17 cellular contexts compared by ENCODE assay signal in the genomic region with DNA sequence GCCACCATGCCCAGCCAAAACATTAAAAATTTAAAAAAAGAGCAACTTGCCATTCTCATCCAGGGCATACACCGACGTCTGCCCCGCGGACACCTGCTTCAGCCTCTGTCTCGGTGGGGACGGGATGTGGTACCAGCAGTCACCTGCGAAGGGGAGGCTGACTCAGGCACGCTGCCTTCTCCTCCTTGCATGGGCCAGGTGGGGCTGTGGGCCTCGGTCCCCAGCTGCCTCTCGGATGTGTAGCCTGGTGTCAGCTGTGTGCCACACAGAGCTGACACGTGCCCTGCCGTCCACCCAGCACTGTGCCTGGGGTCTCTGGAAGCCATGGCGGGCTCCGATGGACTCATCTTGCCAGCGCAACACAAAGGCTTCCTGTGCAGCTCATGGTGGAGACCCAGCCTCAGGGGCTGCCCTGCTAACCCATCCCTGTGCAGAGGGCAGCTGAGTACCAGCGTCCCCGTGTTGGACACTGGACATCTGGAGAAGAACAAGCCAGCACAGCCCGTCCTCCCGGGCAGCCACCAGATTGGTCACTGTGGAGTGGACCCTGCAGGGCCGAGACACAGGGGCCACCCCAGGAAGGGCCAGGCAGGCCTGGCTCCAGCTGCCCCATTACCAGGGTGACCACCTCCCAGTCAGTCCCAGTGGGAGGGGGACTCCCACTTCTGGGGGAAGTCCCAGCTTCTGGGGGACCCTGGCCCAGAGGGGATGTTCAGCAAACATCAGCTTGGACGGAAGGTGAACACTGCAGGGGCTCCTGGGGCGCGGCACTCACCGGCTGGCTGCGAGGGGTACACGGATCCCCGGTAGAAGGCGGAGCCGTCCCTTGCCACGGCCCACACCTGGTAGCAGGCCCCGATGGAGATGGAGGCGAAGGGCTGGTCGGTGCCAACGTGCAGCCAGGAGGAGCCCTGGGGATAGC. TPM values are rescaled to one million over a fixed set of nuclear protein-coding genes. Genes with fewer than 3 reads are reported as not detected.
"Had no signal": no experiment of that assay in that cellular context is flagged by ENCODE, and none has a peak within 500 bp of the region (broad histone marks: within the 10 kb centered on the region; RNA-seq: fewer than 3 reads in every experiment).

No MANE protein-coding gene starts in this region.

- H3K4me1 Mint-ChIP-seq: endodermal cell had no signal

- H3K4me3 Mint-ChIP-seq: activated CD4-positive, alpha-beta T cell treated with anti-CD3 and anti-CD28 coated beads, Interleukin-2, amount 10 ng/mL, durations not matched to agents 24 days and 14 days; endodermal cell; neural crest cell; T-helper 2 cell treated with Interferon-gamma antibody and Interleukin-4, amounts not matched to agents 5 μg/mL and 100 μg/mL, for 36 hours; type B pancreatic cell had no signal

- H3K9me3 Mint-ChIP-seq: activated CD4-positive, alpha-beta T cell treated with anti-CD3 and anti-CD28 coated beads, Interleukin-2, amount 10 ng/mL, durations not matched to agents 24 days and 14 days; endodermal cell; neural crest cell; T-helper 2 cell treated with Interferon-gamma antibody and Interleukin-4, amounts not matched to agents 5 μg/mL and 100 μg/mL, for 36 hours; type B pancreatic cell had no signal

- H3K27ac ChIP-seq: dorsolateral prefrontal cortex, ovary had no signal

- H3K4me3 ChIP-seq: dorsolateral prefrontal cortex, ovary had no signal

- H3K9me3 ChIP-seq: ovary had no signal

- H3K27me3 ChIP-seq: dorsolateral prefrontal cortex, ovary had no signal

- H3K27ac Mint-ChIP-seq: activated CD4-positive, alpha-beta T cell treated with anti-CD3 and anti-CD28 coated beads, Interleukin-2, amount 10 ng/mL, durations not matched to agents 24 days and 14 days; endodermal cell; T-helper 2 cell treated with Interferon-gamma antibody and Interleukin-4, amounts not matched to agents 5 μg/mL and 100 μg/mL, for 36 hours; type B pancreatic cell had no signal

- H3K27me3 Mint-ChIP-seq: activated CD4-positive, alpha-beta T cell treated with anti-CD3 and anti-CD28 coated beads, Interleukin-2, amount 10 ng/mL, durations not matched to agents 24 days and 14 days; type B pancreatic cell had no signal

- DNase-seq: activated CD4-positive, alpha-beta T cell treated with anti-CD3 and anti-CD28 coated beads, Interleukin-2, amount 10 ng/mL, durations not matched to agents 24 days and 14 days; activated CD4-positive, CD25-positive, alpha-beta regulatory T cell; activated naive CD4-positive, alpha-beta T cell treated with Interleukin-2 at 50 U/mL for 16 hours; endodermal cell; ovary; retina; small intestine; stimulated activated CD4-positive, alpha-beta T cell treated with anti-CD3 and anti-CD28 coated beads, Interleukin-4, amount 100 ng/mL, for 4 hours; stimulated activated CD8-positive, alpha-beta memory T cell treated with anti-CD3 and anti-CD28 coated beads, Interleukin-4, amount 100 ng/mL, for 48 hours; stimulated activated naive CD4-positive, alpha-beta T cell treated with Interleukin-2 at 50 U/mL for 16 hours; SW 1271 had no signal

- H3K36me3 ChIP-seq: ovary had no signal

RNA-seq across cellular contexts. Expression of gene BHLHA15, which starts 10.6 kb away (rescaled TPM):
- total RNA-seq: neural crest cell, SK-MEL-5 had no signal
- polyA plus RNA-seq: keratinocyte, ovary had no signal
